ENCODE assay signal across 24 cellular contexts in genomic region chrX:121571333-121571732, GRCh38.
"Had no signal": no experiment of that assay in that cellular context is flagged by ENCODE, and none has a peak within 500 bp of the region (broad histone marks: within the 10 kb centered on the region; RNA-seq: fewer than 3 reads in every experiment).

No MANE protein-coding gene starts in this region.

- H3K4me1 ChIP-seq: left ventricle myocardium inferior, prostate gland, upper lobe of left lung had no signal

- H3K27me3 Mint-ChIP-seq: activated CD4-positive, alpha-beta memory T cell treated with anti-CD3 and anti-CD28 coated beads, Interleukin-2, amount 10 ng/mL, durations not matched to agents 7 days and 5 days; activated CD4-positive, alpha-beta T cell treated with anti-CD3 and anti-CD28 coated beads, Interleukin-2, amount 10 ng/mL, durations not matched to agents 24 days and 14 days had no signal

- H3K4me3 ChIP-seq: hepatocyte, left ventricle myocardium inferior, ovary, prostate gland, upper lobe of left lung had no signal

- H3K36me3 Mint-ChIP-seq: activated naive CD4-positive, alpha-beta T cell treated with anti-CD3 and anti-CD28 coated beads, Interleukin-2, amount 50 U/mL, for 72 hours; immature natural killer cell; natural killer cell had no signal

- H3K4me3 Mint-ChIP-seq: activated CD4-positive, alpha-beta memory T cell treated with anti-CD3 and anti-CD28 coated beads, Interleukin-2, amount 10 ng/mL, durations not matched to agents 7 days and 5 days; activated CD4-positive, alpha-beta T cell treated with anti-CD3 and anti-CD28 coated beads, Interleukin-2, amount 10 ng/mL, durations not matched to agents 24 days and 14 days; immature natural killer cell; natural killer cell had no signal

- ATAC-seq: activated CD4-positive, CD25-positive, alpha-beta regulatory T cell treated with anti-CD3 and anti-CD28 coated beads, Interleukin-2, amount 50 U/mL, for 24 hours; activated naive CD4-positive, alpha-beta T cell treated with anti-CD3 and anti-CD28 coated beads, Interleukin-2, amount 50 U/mL, for 72 hours; natural killer cell; stimulated activated naive CD8-positive, alpha-beta T cell treated with anti-CD3 and anti-CD28 coated beads, Interleukin-15, Interleukin-2, amounts not matched to agents 100 U/mL and 50 U/mL, for 24 hours had no signal

- H3K79me2 ChIP-seq: hepatocyte had no signal

- H2AFZ ChIP-seq: hepatocyte had no signal

- FAIRE-seq: frontal cortex had no signal

- H3K36me3 ChIP-seq: brain microvascular endothelial cell, left ventricle myocardium inferior, ovary, prostate gland, upper lobe of left lung had no signal

- H3K27me3 ChIP-seq: brain microvascular endothelial cell, hepatocyte, ovary, upper lobe of left lung had no signal

- H3K9me3 ChIP-seq: left ventricle myocardium inferior, ovary, prostate gland, upper lobe of left lung had no signal

- DNase-seq: activated CD4-positive, alpha-beta memory T cell treated with anti-CD3 and anti-CD28 coated beads, Interleukin-2, amount 10 ng/mL, durations not matched to agents 7 days and 5 days; activated CD4-positive, alpha-beta T cell treated with anti-CD3 and anti-CD28 coated beads, Interleukin-2, amount 10 ng/mL, durations not matched to agents 24 days and 14 days; activated gamma-delta T cell; activated T-cell treated with anti-CD3 and anti-CD28 coated beads for 4 hours; aorta; brain microvascular endothelial cell; caudate nucleus; dermis blood vessel endothelial cell; effector CD8-positive, alpha-beta T cell; glutamatergic neuron; immature natural killer cell; left ventricle myocardium inferior; midbrain; natural killer cell; ovary; stimulated activated CD4-positive, alpha-beta T cell treated with anti-CD3 and anti-CD28 coated beads, Interleukin-4, amount 100 ng/mL, for 4 hours; stimulated activated naive CD8-positive, alpha-beta T cell treated with anti-CD3 and anti-CD28 coated beads, Interleukin-15, Interleukin-2, amounts not matched to agents 100 U/mL and 50 U/mL, for 24 hours; upper lobe of left lung had no signal

- H3K27ac ChIP-seq: brain microvascular endothelial cell, hepatocyte, left ventricle myocardium inferior, ovary, prostate gland, upper lobe of left lung, VCaP had no signal

- H3K9me3 Mint-ChIP-seq: activated CD4-positive, alpha-beta memory T cell treated with anti-CD3 and anti-CD28 coated beads, Interleukin-2, amount 10 ng/mL, durations not matched to agents 7 days and 5 days; activated CD4-positive, alpha-beta T cell treated with anti-CD3 and anti-CD28 coated beads, Interleukin-2, amount 10 ng/mL, durations not matched to agents 24 days and 14 days; activated naive CD4-positive, alpha-beta T cell treated with anti-CD3 and anti-CD28 coated beads, Interleukin-2, amount 50 U/mL, for 72 hours had no signal

- H3K4me1 Mint-ChIP-seq: activated CD4-positive, alpha-beta memory T cell treated with anti-CD3 and anti-CD28 coated beads, Interleukin-2, amount 10 ng/mL, durations not matched to agents 7 days and 5 days; activated CD4-positive, alpha-beta T cell treated with anti-CD3 and anti-CD28 coated beads, Interleukin-2, amount 10 ng/mL, durations not matched to agents 24 days and 14 days; immature natural killer cell; natural killer cell had no signal

- H3K27ac Mint-ChIP-seq: activated CD4-positive, alpha-beta memory T cell treated with anti-CD3 and anti-CD28 coated beads, Interleukin-2, amount 10 ng/mL, durations not matched to agents 7 days and 5 days; activated CD4-positive, alpha-beta T cell treated with anti-CD3 and anti-CD28 coated beads, Interleukin-2, amount 10 ng/mL, durations not matched to agents 24 days and 14 days; activated naive CD4-positive, alpha-beta T cell treated with anti-CD3 and anti-CD28 coated beads, Interleukin-2, amount 50 U/mL, for 72 hours; immature natural killer cell; natural killer cell had no signal

- H3K4me2 ChIP-seq: hepatocyte had no signal
